Comparison of ENCODE assay signal across 2 cellular contexts in the genomic region with DNA sequence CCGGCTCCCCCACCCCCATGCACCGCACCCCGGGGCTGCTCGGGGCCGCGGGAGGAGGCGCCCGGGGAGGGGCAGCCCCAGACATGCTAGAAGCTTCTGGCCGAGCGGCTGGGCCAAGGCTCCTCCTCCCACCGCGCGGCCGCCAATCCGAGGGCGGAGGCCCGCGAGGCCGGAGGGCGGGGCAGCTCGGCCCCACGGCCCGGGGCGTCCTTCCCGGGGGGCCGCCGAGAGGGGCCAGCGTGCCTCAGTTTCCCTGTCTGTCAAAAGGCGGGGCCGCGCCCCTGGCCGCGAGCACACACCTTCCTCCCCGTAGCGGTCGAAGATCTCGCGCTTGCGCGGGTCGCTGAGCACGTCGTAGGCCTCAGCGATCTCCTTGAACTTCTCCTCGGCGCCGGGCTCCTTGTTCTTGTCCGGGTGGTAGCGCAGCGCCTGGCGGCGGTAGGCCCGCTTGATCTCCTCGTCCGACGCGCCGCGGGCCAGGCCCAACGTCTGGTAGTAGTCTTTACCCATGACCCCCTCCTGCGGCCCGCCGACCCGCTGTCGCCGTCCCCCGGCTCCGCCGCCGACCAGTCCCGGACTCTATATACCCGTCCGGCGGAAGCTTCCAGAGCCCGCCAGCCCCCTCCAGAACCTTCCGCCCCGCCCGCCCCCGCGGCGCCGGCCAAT.
A peak's percentile ranks its signal among the peaks of the same experiment; 100 is the strongest.
TF ChIP-seq lines count a peak whose summit lies in the region.

A gene (minus strand): TSS at position 558 of the 666 bp plus-strand sequence. CDS start 48 bp downstream, at position 510.

TF ChIP-seq in WTC11, 78 proteins besides CTCF, POLR2A, EP300 and RAD21 (continued from another document and continues in another):
- TF ChIP-seq, protein P1, sequence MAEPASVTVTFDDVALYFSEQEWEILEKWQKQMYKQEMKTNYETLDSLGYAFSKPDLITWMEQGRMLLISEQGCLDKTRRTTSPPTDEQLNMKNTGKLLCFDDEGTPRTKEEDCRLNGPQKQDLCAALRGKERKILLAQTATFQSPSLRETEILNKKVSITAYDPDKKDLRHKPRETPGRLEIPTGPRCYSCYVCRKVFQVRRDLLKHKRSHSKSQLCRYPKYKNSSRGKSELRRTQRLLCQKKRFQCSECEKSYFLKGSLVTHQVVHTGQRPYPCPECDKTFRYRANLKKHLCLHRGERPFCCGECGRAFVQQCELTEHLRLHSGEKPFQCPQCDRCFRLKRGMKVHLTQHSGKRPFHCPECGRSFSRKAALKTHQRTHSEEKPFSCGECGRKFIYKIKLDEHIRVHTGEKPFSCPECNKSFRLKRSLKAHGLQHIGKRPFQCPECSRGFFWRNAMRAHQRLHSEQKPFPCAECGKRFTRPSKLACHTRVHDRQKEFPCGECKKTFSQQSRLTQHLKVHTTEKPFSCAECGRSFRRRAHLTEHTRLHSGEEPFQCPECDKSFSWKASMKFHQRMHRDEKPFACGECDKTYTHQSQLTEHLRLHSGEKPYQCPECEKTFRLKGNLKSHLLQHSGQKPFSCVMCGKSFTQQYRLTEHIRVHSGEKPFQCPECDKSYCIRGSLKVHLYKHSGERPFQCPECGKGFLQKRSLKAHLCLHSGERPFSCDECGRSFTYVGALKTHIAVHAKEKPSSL (CRISPR knock-in tag; conservative IDR thresholded peaks at IDR 0.05): no peak
- peak; percentile 88 for TF ChIP-seq MYBL2 (CRISPR knock-in tag; IDR thresholded peaks at IDR 0.05)
- TF ChIP-seq SOX15 (CRISPR knock-in tag; IDR thresholded peaks at IDR 0.05): no peak
- 0 out of 2 replicates have a peak, but pooled peaks have one; percentile 12 for TF ChIP-seq ZNF317 (CRISPR knock-in tag; IDR thresholded peaks at IDR 0.05; ENCODE audit: borderline replicate concordance, low read depth)
- no peak for TF ChIP-seq ZNF232 (CRISPR knock-in tag; IDR thresholded peaks at IDR 0.05)
- TF ChIP-seq ZNF263 (CRISPR knock-in tag; IDR thresholded peaks at IDR 0.05; ENCODE audit: low read depth): no peak
- TF ChIP-seq, protein P2, sequence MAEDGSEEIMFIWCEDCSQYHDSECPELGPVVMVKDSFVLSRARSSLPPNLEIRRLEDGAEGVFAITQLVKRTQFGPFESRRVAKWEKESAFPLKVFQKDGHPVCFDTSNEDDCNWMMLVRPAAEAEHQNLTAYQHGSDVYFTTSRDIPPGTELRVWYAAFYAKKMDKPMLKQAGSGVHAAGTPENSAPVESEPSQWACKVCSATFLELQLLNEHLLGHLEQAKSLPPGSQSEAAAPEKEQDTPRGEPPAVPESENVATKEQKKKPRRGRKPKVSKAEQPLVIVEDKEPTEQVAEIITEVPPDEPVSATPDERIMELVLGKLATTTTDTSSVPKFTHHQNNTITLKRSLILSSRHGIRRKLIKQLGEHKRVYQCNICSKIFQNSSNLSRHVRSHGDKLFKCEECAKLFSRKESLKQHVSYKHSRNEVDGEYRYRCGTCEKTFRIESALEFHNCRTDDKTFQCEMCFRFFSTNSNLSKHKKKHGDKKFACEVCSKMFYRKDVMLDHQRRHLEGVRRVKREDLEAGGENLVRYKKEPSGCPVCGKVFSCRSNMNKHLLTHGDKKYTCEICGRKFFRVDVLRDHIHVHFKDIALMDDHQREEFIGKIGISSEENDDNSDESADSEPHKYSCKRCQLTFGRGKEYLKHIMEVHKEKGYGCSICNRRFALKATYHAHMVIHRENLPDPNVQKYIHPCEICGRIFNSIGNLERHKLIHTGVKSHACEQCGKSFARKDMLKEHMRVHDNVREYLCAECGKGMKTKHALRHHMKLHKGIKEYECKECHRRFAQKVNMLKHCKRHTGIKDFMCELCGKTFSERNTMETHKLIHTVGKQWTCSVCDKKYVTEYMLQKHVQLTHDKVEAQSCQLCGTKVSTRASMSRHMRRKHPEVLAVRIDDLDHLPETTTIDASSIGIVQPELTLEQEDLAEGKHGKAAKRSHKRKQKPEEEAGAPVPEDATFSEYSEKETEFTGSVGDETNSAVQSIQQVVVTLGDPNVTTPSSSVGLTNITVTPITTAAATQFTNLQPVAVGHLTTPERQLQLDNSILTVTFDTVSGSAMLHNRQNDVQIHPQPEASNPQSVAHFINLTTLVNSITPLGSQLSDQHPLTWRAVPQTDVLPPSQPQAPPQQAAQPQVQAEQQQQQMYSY (CRISPR knock-in tag; IDR thresholded peaks at IDR 0.05): no peak
- TF ChIP-seq IRF2 (CRISPR knock-in tag; IDR thresholded peaks at IDR 0.05; ENCODE audit: borderline replicate concordance, low read depth): no peak
- TF ChIP-seq, protein P3, sequence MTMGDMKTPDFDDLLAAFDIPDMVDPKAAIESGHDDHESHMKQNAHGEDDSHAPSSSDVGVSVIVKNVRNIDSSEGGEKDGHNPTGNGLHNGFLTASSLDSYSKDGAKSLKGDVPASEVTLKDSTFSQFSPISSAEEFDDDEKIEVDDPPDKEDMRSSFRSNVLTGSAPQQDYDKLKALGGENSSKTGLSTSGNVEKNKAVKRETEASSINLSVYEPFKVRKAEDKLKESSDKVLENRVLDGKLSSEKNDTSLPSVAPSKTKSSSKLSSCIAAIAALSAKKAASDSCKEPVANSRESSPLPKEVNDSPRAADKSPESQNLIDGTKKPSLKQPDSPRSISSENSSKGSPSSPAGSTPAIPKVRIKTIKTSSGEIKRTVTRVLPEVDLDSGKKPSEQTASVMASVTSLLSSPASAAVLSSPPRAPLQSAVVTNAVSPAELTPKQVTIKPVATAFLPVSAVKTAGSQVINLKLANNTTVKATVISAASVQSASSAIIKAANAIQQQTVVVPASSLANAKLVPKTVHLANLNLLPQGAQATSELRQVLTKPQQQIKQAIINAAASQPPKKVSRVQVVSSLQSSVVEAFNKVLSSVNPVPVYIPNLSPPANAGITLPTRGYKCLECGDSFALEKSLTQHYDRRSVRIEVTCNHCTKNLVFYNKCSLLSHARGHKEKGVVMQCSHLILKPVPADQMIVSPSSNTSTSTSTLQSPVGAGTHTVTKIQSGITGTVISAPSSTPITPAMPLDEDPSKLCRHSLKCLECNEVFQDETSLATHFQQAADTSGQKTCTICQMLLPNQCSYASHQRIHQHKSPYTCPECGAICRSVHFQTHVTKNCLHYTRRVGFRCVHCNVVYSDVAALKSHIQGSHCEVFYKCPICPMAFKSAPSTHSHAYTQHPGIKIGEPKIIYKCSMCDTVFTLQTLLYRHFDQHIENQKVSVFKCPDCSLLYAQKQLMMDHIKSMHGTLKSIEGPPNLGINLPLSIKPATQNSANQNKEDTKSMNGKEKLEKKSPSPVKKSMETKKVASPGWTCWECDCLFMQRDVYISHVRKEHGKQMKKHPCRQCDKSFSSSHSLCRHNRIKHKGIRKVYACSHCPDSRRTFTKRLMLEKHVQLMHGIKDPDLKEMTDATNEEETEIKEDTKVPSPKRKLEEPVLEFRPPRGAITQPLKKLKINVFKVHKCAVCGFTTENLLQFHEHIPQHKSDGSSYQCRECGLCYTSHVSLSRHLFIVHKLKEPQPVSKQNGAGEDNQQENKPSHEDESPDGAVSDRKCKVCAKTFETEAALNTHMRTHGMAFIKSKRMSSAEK (CRISPR knock-in tag; IDR thresholded peaks at IDR 0.05; ENCODE audit: borderline replicate concordance): no peak
- TF ChIP-seq GABPB1 (CRISPR knock-in tag; IDR thresholded peaks at IDR 0.05): no peak

TF ChIP-seq in HepG2, 621 proteins besides CTCF, POLR2A, EP300 and RAD21 (continued from another document and continues in another):
- TF ChIP-seq, protein P4, sequence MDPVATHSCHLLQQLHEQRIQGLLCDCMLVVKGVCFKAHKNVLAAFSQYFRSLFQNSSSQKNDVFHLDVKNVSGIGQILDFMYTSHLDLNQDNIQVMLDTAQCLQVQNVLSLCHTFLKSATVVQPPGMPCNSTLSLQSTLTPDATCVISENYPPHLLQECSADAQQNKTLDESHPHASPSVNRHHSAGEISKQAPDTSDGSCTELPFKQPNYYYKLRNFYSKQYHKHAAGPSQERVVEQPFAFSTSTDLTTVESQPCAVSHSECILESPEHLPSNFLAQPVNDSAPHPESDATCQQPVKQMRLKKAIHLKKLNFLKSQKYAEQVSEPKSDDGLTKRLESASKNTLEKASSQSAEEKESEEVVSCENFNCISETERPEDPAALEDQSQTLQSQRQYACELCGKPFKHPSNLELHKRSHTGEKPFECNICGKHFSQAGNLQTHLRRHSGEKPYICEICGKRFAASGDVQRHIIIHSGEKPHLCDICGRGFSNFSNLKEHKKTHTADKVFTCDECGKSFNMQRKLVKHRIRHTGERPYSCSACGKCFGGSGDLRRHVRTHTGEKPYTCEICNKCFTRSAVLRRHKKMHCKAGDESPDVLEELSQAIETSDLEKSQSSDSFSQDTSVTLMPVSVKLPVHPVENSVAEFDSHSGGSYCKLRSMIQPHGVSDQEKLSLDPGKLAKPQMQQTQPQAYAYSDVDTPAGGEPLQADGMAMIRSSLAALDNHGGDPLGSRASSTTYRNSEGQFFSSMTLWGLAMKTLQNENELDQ (CRISPR knock-in tag; IDR thresholded peaks at IDR 0.05; ENCODE audit: borderline replicate concordance): 0 out of 2 replicates have a peak, but pooled peaks have one; percentile 71
- TF ChIP-seq, protein P5, sequence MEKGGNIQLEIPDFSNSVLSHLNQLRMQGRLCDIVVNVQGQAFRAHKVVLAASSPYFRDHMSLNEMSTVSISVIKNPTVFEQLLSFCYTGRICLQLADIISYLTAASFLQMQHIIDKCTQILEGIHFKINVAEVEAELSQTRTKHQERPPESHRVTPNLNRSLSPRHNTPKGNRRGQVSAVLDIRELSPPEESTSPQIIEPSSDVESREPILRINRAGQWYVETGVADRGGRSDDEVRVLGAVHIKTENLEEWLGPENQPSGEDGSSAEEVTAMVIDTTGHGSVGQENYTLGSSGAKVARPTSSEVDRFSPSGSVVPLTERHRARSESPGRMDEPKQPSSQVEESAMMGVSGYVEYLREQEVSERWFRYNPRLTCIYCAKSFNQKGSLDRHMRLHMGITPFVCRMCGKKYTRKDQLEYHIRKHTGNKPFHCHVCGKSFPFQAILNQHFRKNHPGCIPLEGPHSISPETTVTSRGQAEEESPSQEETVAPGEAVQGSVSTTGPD (CRISPR knock-in tag; IDR thresholded peaks at IDR 0.05): no peak
- TF ChIP-seq ZFY (CRISPR knock-in tag; IDR thresholded peaks at IDR 0.05) (peak; percentile 95), TBL1XR1 (IDR thresholded peaks at IDR 0.05; ENCODE audit: borderline replicate concordance, low read length, partially characterized antibody) (peak; percentile 50), SALL1 (CRISPR knock-in tag; IDR thresholded peaks at IDR 0.05) (peak; percentile 58), ZNF556 (CRISPR knock-in tag; IDR thresholded peaks at IDR 0.05; ENCODE audit: borderline replicate concordance) (no peak), ZNF30 (CRISPR knock-in tag; IDR thresholded peaks at IDR 0.05) (no peak), PHF5A (CRISPR knock-in tag; IDR thresholded peaks at IDR 0.05; ENCODE audit: low read depth, unreplicated experiment) (no peak), CEBPB (IDR thresholded peaks at IDR 0.05; ENCODE audit: borderline replicate concordance, low read depth, low read length) (no peak), HOXA5 (CRISPR knock-in tag; IDR thresholded peaks at IDR 0.05) (peak; percentile 87; the same call in 1 of the 2 replicates), MEF2D (CRISPR knock-in tag; IDR thresholded peaks at IDR 0.05) (no peak), SRY (CRISPR knock-in tag; IDR thresholded peaks at IDR 0.05) (peak; percentile 76), TOPORS (CRISPR knock-in tag; IDR thresholded peaks at IDR 0.05) (0 out of 2 replicates have a peak, but pooled peaks have one; percentile 37), ZNF746 (CRISPR knock-in tag; IDR thresholded peaks at IDR 0.05) (0 out of 2 replicates have a peak, but pooled peaks have one; percentile 18), ZBTB21 (CRISPR knock-in tag; IDR thresholded peaks at IDR 0.05) (no peak), ZNF768 (CRISPR knock-in tag; IDR thresholded peaks at IDR 0.05) (peak; percentile 30; the same call in 1 of the 2 replicates), ZBTB7B (CRISPR knock-in tag; IDR thresholded peaks at IDR 0.05) (no peak), NBN (conservative IDR thresholded peaks at IDR 0.05) (no peak), ZNF782 (CRISPR knock-in tag; IDR thresholded peaks at IDR 0.05; ENCODE audit: borderline replicate concordance) (no peak; the same call in 1 of the 2 replicates), MAFG (CRISPR knock-in tag; IDR thresholded peaks at IDR 0.05) (no peak), ZNF251 (CRISPR knock-in tag; IDR thresholded peaks at IDR 0.05) (no peak)
- TF ChIP-seq, protein P6, sequence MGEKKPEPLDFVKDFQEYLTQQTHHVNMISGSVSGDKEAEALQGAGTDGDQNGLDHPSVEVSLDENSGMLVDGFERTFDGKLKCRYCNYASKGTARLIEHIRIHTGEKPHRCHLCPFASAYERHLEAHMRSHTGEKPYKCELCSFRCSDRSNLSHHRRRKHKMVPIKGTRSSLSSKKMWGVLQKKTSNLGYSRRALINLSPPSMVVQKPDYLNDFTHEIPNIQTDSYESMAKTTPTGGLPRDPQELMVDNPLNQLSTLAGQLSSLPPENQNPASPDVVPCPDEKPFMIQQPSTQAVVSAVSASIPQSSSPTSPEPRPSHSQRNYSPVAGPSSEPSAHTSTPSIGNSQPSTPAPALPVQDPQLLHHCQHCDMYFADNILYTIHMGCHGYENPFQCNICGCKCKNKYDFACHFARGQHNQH (CRISPR knock-in tag; IDR thresholded peaks at IDR 0.05): peak; percentile 64; the same call in 1 of the 2 replicates
- TF ChIP-seq, protein P7, sequence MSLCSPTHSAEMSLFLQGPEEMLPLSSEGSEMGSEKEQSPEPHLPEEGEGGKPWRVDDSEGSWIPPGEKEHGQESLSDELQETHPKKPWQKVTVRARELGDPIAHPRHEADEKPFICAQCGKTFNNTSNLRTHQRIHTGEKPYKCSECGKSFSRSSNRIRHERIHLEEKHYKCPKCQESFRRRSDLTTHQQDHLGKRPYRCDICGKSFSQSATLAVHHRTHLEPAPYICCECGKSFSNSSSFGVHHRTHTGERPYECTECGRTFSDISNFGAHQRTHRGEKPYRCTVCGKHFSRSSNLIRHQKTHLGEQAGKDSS (CRISPR knock-in tag; IDR thresholded peaks at IDR 0.05; ENCODE audit: borderline replicate concordance, low read depth): 0 out of 2 replicates have a peak, but pooled peaks have one; percentile 44
- TF ChIP-seq, protein P8, sequence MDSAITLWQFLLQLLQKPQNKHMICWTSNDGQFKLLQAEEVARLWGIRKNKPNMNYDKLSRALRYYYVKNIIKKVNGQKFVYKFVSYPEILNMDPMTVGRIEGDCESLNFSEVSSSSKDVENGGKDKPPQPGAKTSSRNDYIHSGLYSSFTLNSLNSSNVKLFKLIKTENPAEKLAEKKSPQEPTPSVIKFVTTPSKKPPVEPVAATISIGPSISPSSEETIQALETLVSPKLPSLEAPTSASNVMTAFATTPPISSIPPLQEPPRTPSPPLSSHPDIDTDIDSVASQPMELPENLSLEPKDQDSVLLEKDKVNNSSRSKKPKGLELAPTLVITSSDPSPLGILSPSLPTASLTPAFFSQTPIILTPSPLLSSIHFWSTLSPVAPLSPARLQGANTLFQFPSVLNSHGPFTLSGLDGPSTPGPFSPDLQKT (CRISPR knock-in tag; IDR thresholded peaks at IDR 0.05; ENCODE audit: borderline replicate concordance): no peak
- TF ChIP-seq, protein P9, sequence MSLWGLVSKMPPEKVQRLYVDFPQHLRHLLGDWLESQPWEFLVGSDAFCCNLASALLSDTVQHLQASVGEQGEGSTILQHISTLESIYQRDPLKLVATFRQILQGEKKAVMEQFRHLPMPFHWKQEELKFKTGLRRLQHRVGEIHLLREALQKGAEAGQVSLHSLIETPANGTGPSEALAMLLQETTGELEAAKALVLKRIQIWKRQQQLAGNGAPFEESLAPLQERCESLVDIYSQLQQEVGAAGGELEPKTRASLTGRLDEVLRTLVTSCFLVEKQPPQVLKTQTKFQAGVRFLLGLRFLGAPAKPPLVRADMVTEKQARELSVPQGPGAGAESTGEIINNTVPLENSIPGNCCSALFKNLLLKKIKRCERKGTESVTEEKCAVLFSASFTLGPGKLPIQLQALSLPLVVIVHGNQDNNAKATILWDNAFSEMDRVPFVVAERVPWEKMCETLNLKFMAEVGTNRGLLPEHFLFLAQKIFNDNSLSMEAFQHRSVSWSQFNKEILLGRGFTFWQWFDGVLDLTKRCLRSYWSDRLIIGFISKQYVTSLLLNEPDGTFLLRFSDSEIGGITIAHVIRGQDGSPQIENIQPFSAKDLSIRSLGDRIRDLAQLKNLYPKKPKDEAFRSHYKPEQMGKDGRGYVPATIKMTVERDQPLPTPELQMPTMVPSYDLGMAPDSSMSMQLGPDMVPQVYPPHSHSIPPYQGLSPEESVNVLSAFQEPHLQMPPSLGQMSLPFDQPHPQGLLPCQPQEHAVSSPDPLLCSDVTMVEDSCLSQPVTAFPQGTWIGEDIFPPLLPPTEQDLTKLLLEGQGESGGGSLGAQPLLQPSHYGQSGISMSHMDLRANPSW (CRISPR knock-in tag; IDR thresholded peaks at IDR 0.05; ENCODE audit: borderline replicate concordance): no peak
